ENCODE assay signal across 8 cellular contexts in the genomic region with DNA sequence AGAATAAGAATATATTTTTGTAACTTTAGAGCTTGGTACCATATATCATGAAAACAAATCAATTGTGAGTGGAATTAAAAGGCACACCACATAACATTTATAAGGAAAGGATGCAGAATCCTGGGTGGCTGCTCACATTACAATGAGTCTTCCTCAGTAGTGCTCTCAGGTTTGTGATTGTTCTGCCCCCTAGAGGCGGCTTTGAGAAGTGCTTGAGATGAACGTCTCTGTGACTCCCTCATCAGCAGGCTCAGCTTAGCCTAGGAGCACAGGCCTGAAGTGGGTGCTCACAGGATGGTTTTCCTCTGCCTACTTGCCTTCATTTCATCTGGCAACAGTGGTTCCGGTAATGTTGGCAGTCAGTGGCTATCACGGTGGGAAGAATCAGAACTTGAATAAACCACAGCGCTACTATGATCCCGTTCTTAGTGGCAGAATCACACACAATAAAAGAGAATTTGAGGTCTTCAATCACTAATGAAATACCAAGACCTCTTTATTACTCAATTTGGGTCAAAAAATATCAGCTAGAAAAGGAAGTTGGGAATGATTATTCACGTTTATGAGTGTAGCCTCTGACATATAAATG. TPM values are rescaled to one million over a fixed set of nuclear protein-coding genes. Genes with fewer than 3 reads are reported as not detected.
DNase-seq lines count a peak whose midpoint lies in the region; ATAC-seq and TF ChIP-seq lines count a peak whose summit lies in the region.

No MANE protein-coding gene starts in this region.

- CTCF ChIA-PET in A673 (lab: Charles Lee): interaction anchor here (0.6 to 1.6 kb wide), 2 partner anchors 166 to 1989 kb away, joined by 3 to 6 read pairs; no protein-coding TSS in a partner anchor

- POLR2A ChIA-PET in A673 (lab: Charles Lee; ENCODE audit: low non-redundant PET): no interaction called here

- peaks cover 38% of the 10 kb centered on the region for H3K27me3 ChIP-seq in A673 (replicated peaks; ENCODE audit: insufficient read depth, low read depth, low read length, poor library complexity)

- TF ChIP-seq CTCF in A673 (conservative IDR thresholded peaks at IDR 0.05; ENCODE audit: low read depth, low read length): peak; percentile 86

- ATAC-seq in GM18511 (IDR thresholded peaks at IDR 0.05; ENCODE audit: unreplicated experiment) (peak; percentile 93), HG02973 (IDR thresholded peaks at IDR 0.05; ENCODE audit: unreplicated experiment) (peak; percentile 94)

- no peak overlapping the region for H3K4me3 ChIP-seq in A673 (ENCODE audit: low read depth, low read length, poor library complexity, severe bottlenecking)

- no peaks in the 10 kb centered on the region for H3K36me3 ChIP-seq in A673 (ENCODE audit: insufficient read depth, low read length, poor library complexity, severe bottlenecking)

- no TSS peak for BruUV-seq in A673 (replicated peaks; lab: Mats Ljungman, UMichigan)

- H3K9me3 ChIP-seq in A673 (ENCODE audit: low read depth, low read length, poor library complexity, severe bottlenecking): no peaks in the 10 kb centered on the region

- DNase-seq in A673 (ENCODE audit: low spot score) (peak; percentile 84), NCI-H1930 (lab: John Stamatoyannopoulos, UW) (peak; percentile 66 to 75), UCSD-AML1 (lab: John Stamatoyannopoulos, UW; ENCODE audit: unreplicated experiment) (peak; percentile 80), T47D (ENCODE audit: low read depth in 1 of 2, low spot score in 1 of 2) (peak; percentile 57 to 85), iris pigment epithelial cell (ENCODE audit: low read depth) (peak; percentile 77)
- peak; percentile 18 to 59 for DNase-seq in stimulated activated CD4-positive, alpha-beta T cell treated with anti-CD3 and anti-CD28 coated beads, Interleukin-1b, Interleukin-23, amount 100 ng/mL, for 1 hour (ENCODE audit: low read depth in 2 of 2)

- intact Hi-C loops in A673 (cut with micrococcal nuclease; ENCODE audit: unreplicated experiment): loop anchor here (1.0 to 10.0 kb wide), 2 partner anchors 166 to 298 kb away; no protein-coding TSS in a partner anchor

- H3K27ac ChIP-seq in A673 (ENCODE audit: low read depth, low read length, poor library complexity, severe bottlenecking): no peak overlapping the region

- H3K4me1 ChIP-seq in A673 (ENCODE audit: insufficient read depth, low read length, poor library complexity, severe bottlenecking): no peaks in the 10 kb centered on the region

- in situ Hi-C loops in T47D (cut with HindIII; ENCODE audit: low pct_unique_long_range_greater_than_20kb, low sequenced_read_pairs): no loop called here

RNA-seq across cellular contexts. Expression of a gene that starts 38.1 kb away (rescaled TPM):
- 5.7 and 6.0 TPM in 2 replicates for total RNA-seq in A673 (2021)

RNA-seq across cellular contexts. Expression of a gene that starts 38.2 kb away (rescaled TPM):
- not detected in 2 replicates for total RNA-seq in A673 (2021)
